ENCODE assay signal across 9 cellular contexts in the genomic region with DNA sequence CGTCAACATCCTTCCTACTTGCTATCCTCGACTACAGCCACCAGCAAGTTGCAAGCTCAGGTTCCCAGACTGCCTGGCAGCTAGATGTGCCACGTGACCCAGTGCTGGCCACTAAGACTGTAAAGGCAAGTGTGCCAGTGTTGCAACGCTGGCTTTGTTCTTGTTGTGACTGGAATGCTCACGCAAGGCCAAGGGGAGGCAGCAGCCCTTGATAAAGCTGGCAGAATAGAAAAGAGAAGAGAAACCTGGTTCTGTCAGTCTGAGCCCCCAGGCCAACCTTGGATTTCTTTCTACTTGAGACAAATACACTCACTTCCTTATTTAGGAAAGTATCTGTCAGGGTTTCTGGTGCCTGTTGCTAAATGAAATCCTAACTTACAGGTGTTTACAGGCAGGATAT.
DNase-seq lines count a peak whose midpoint lies in the region; ATAC-seq and TF ChIP-seq lines count a peak whose summit lies in the region.
"Had no signal": no experiment of that assay in that cellular context is flagged by ENCODE, and none has a peak within 500 bp of the region (broad histone marks: within the 10 kb centered on the region; RNA-seq: fewer than 3 reads in every experiment).

No MANE protein-coding gene starts in this region.

- intact Hi-C loops in prostate gland (cut with DNase I) = no loop called here

- DNase-seq in foreskin keratinocyte = peak in 1 of 2 donors; percentile 61
- peak; percentile 93 for DNase-seq in prostate gland (ENCODE audit: low spot score)
- DNase-seq in AG08395 (ENCODE audit: low spot score) = no peak
- no peak for DNase-seq in iPS-NIHi7 (ENCODE audit: extremely low spot score)
- DNase-seq in cortex of kidney (lab: John Stamatoyannopoulos, UW) = no peak
- no peak for DNase-seq in GM13976 (ENCODE audit: low spot score)

- TF ChIP-seq CTCF in OCI-LY3 (IDR thresholded peaks at IDR 0.05; ENCODE audit: low read depth, low read length) (no peak), foreskin keratinocyte (conservative IDR thresholded peaks at IDR 0.05) (no peak), prostate gland (IDR thresholded peaks at IDR 0.05) (no peak), GM13976 (IDR thresholded peaks at IDR 0.05; ENCODE audit: borderline replicate concordance, control extremely low read depth, extremely low read depth, insufficient read depth, missing control alignments) (no peak)

- H3K4me1 ChIP-seq in OCI-LY3 (ENCODE audit: low read length) (peaks cover 9% of the 10 kb centered on the region), foreskin keratinocyte (peaks cover 8% of the 10 kb centered on the region), prostate gland (replicated peaks) (peaks cover 4% of the 10 kb centered on the region)

- in situ Hi-C loops in GM13976 (cut with MboI; ENCODE audit: low sequenced_read_pairs, unreplicated experiment) = no loop called here

- H3K9me3 ChIP-seq in OCI-LY3 (ENCODE audit: insufficient read depth, low read length) (no peaks in the 10 kb centered on the region), prostate gland (no peaks in the 10 kb centered on the region)

- H3K27ac ChIP-seq in OCI-LY3 (ENCODE audit: low read length) = no peak overlapping the region
- H3K27ac ChIP-seq in foreskin keratinocyte = no peak overlapping the region
- peak overlapping the region; percentile 31 to 38 for H3K27ac ChIP-seq in prostate gland
- H3K27ac ChIP-seq: PC-9 had no signal

- 40% methylated on average over 5 of the region's 5 CpGs for WGBS in prostate gland

- no peak overlapping the region for H3K9ac ChIP-seq in OCI-LY3 (ENCODE audit: low read length)

- H3K79me2 ChIP-seq in OCI-LY3 (ENCODE audit: low read length) = no peaks in the 10 kb centered on the region

- TF ChIP-seq POLR2A in prostate gland (IDR thresholded peaks at IDR 0.05) = no peak

- H3K27me3 ChIP-seq in OCI-LY3 (ENCODE audit: low read depth, low read length) (no peaks in the 10 kb centered on the region), foreskin keratinocyte (no peaks in the 10 kb centered on the region), prostate gland (replicated peaks; ENCODE audit: insufficient read depth) (no peaks in the 10 kb centered on the region)

- peak; percentile 78 for ATAC-seq in GM19395 (IDR thresholded peaks at IDR 0.05; ENCODE audit: unreplicated experiment)
- peak; percentile 31 for ATAC-seq in foreskin keratinocyte

- no peaks in the 10 kb centered on the region for H4K20me1 ChIP-seq in OCI-LY3 (ENCODE audit: insufficient read depth, low read length)

- no peaks in the 10 kb centered on the region for H3K36me3 ChIP-seq in OCI-LY3 (replicated peaks; ENCODE audit: low read depth, low read length)
- H3K36me3 ChIP-seq in prostate gland = no peaks in the 10 kb centered on the region

- no peak overlapping the region for H2AFZ ChIP-seq in OCI-LY3 (ENCODE audit: low read depth, low read length)
- H2AFZ ChIP-seq: PC-9 had no signal

- H3K4me3 ChIP-seq in OCI-LY3 (ENCODE audit: low read length) (no peak overlapping the region), prostate gland (no peak overlapping the region)
- H3K4me3 ChIP-seq: PC-9 had no signal

- peak overlapping the region; percentile 38 for H3K4me2 ChIP-seq in OCI-LY3 (ENCODE audit: low read length)
- H3K4me2 ChIP-seq: PC-9 had no signal

Comparison
In these comparisons a context has a peak if more than half of its experiments do, and no peak if none do; other contexts are left out.
1. H3K27ac ChIP-seq: peak in prostate gland (2 of 2); none in OCI-LY3 (single experiment) and foreskin keratinocyte (single experiment).